In the genomic region with DNA sequence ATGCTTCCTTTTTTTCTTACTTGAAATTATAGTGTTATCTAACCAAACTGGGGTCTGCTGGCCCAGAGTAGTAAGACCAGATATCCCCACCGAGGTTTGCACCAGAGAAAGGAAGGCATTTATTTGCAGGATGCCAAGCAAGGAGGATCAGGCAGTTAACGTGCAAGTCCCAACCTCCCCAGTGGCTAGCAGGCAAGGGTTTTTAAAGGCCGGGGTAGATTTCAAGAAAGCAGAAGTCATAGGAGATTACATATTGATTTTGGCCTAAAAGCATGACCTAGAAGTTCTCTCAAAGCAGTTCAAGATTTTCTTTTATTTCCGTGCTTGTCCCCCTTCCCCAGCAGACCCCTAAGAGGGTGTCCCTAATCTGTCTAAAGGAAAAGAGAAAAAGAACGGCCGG, we compare ENCODE assay signal across 2 cellular contexts.
TF ChIP-seq lines count a peak whose summit lies in the region.

No MANE protein-coding gene starts in this region.

TF ChIP-seq in GM23338, 12 proteins besides CTCF, POLR2A, EP300 and RAD21:
- TF ChIP-seq EZH2 (IDR thresholded peaks at IDR 0.05; ENCODE audit: low read depth, unreplicated experiment) (no peak), CREB1 (CRISPR knock-in tag; IDR thresholded peaks at IDR 0.05; ENCODE audit: low read depth) (no peak), ZNF462 (CRISPR knock-in tag; IDR thresholded peaks at IDR 0.05) (no peak), POLR2AphosphoS5 (IDR thresholded peaks at IDR 0.05; ENCODE audit: low read depth) (no peak), ZNF114 (CRISPR knock-in tag; IDR thresholded peaks at IDR 0.05) (no peak), EZH2phosphoT487 (IDR thresholded peaks at IDR 0.05; ENCODE audit: unreplicated experiment) (no peak), ETS1 (IDR thresholded peaks at IDR 0.05) (no peak)
- TF ChIP-seq, protein P1, sequence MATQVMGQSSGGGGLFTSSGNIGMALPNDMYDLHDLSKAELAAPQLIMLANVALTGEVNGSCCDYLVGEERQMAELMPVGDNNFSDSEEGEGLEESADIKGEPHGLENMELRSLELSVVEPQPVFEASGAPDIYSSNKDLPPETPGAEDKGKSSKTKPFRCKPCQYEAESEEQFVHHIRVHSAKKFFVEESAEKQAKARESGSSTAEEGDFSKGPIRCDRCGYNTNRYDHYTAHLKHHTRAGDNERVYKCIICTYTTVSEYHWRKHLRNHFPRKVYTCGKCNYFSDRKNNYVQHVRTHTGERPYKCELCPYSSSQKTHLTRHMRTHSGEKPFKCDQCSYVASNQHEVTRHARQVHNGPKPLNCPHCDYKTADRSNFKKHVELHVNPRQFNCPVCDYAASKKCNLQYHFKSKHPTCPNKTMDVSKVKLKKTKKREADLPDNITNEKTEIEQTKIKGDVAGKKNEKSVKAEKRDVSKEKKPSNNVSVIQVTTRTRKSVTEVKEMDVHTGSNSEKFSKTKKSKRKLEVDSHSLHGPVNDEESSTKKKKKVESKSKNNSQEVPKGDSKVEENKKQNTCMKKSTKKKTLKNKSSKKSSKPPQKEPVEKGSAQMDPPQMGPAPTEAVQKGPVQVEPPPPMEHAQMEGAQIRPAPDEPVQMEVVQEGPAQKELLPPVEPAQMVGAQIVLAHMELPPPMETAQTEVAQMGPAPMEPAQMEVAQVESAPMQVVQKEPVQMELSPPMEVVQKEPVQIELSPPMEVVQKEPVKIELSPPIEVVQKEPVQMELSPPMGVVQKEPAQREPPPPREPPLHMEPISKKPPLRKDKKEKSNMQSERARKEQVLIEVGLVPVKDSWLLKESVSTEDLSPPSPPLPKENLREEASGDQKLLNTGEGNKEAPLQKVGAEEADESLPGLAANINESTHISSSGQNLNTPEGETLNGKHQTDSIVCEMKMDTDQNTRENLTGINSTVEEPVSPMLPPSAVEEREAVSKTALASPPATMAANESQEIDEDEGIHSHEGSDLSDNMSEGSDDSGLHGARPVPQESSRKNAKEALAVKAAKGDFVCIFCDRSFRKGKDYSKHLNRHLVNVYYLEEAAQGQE (IDR thresholded peaks at IDR 0.05; ENCODE audit: unreplicated experiment): no peak

TF ChIP-seq in H1, 55 proteins besides CTCF, POLR2A, EP300 and RAD21:
- no peak for TF ChIP-seq SIRT6 (IDR thresholded peaks at IDR 0.05; ENCODE audit: low read length)
- no peak for TF ChIP-seq RFX5 (IDR thresholded peaks at IDR 0.05; ENCODE audit: borderline replicate concordance, low read depth, low read length)
- no peak for TF ChIP-seq EGR1 (IDR thresholded peaks at IDR 0.05; ENCODE audit: borderline replicate concordance, low read depth, low read length)
- no peak for TF ChIP-seq POLR2AphosphoS5 (IDR thresholded peaks at IDR 0.05; ENCODE audit: low read depth, low read length)
- TF ChIP-seq KDM1A (IDR thresholded peaks at IDR 0.05; ENCODE audit: borderline replicate concordance, low read length): no peak
- TF ChIP-seq EZH2 (IDR thresholded peaks at IDR 0.05; ENCODE audit: low read depth, low read length, severe bottlenecking): no peak
- no peak for TF ChIP-seq YY1 (IDR thresholded peaks at IDR 0.05; ENCODE audit: low read depth, low read length)
- TF ChIP-seq CEBPB (IDR thresholded peaks at IDR 0.05; ENCODE audit: low read depth, low read length): no peak
- TF ChIP-seq CREB1 (IDR thresholded peaks at IDR 0.05): no peak
- TF ChIP-seq SIN3A (conservative IDR thresholded peaks at IDR 0.05 in 1 of 2, IDR thresholded peaks at IDR 0.05 in 1 of 2; ENCODE audit: low read depth in 1 of 2, low read length in 2 of 2): no peak
- no peak for TF ChIP-seq CBX8 (IDR thresholded peaks at IDR 0.05; ENCODE audit: borderline replicate concordance, low read depth, low read length)
- TF ChIP-seq, protein P2, sequence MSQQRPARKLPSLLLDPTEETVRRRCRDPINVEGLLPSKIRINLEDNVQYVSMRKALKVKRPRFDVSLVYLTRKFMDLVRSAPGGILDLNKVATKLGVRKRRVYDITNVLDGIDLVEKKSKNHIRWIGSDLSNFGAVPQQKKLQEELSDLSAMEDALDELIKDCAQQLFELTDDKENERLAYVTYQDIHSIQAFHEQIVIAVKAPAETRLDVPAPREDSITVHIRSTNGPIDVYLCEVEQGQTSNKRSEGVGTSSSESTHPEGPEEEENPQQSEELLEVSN (IDR thresholded peaks at IDR 0.05): no peak
- no peak for TF ChIP-seq BCL11A (IDR thresholded peaks at IDR 0.05; ENCODE audit: low read depth in 2 of 2, low read length in 2 of 2)
- no peak for TF ChIP-seq GTF2F1 (IDR thresholded peaks at IDR 0.05; ENCODE audit: borderline replicate concordance, low read depth, low read length)
- no peak for TF ChIP-seq HDAC2 (IDR thresholded peaks at IDR 0.05; ENCODE audit: borderline replicate concordance in 1 of 2, low read depth in 2 of 2, low read length in 2 of 2)
